Comparison of ENCODE assay signal across 1 cellular context in genomic region chr1:23554481-23555224, GRCh38.
TF ChIP-seq lines count a peak whose summit lies in the region.

No MANE protein-coding gene starts in this region.

TF ChIP-seq in K562, 482 proteins besides CTCF, POLR2A, EP300 and RAD21 (continued from another document and continues in another):
- TF ChIP-seq ZNF407 (IDR thresholded peaks at IDR 0.05; ENCODE audit: low read depth): no peak
- peak; percentile 92 for TF ChIP-seq ETS1 (conservative IDR thresholded peaks at IDR 0.05; ENCODE audit: control insufficient read depth, low read depth, low read length)
- TF ChIP-seq PHF20 (IDR thresholded peaks at IDR 0.05; ENCODE audit: partially characterized antibody): peak; percentile 26
- TF ChIP-seq SIN3A (IDR thresholded peaks at IDR 0.05; ENCODE audit: borderline replicate concordance in 2 of 2, control insufficient read depth in 1 of 2, low read depth in 2 of 2, low read length in 2 of 2): peak; percentile 44 to 84; a peak in 1 of 4 replicates
- peak; percentile 7; the same call in 1 of the 2 replicates for TF ChIP-seq NFIC (IDR thresholded peaks at IDR 0.05)
- TF ChIP-seq GABPB2 (CRISPR knock-in tag; conservative IDR thresholded peaks at IDR 0.05): no peak
- TF ChIP-seq, protein P1, sequence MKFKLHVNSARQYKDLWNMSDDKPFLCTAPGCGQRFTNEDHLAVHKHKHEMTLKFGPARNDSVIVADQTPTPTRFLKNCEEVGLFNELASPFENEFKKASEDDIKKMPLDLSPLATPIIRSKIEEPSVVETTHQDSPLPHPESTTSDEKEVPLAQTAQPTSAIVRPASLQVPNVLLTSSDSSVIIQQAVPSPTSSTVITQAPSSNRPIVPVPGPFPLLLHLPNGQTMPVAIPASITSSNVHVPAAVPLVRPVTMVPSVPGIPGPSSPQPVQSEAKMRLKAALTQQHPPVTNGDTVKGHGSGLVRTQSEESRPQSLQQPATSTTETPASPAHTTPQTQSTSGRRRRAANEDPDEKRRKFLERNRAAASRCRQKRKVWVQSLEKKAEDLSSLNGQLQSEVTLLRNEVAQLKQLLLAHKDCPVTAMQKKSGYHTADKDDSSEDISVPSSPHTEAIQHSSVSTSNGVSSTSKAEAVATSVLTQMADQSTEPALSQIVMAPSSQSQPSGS (CRISPR knock-in tag; IDR thresholded peaks at IDR 0.05): no peak
- no peak for TF ChIP-seq SNIP1 (IDR thresholded peaks at IDR 0.05; ENCODE audit: low read depth)
- TF ChIP-seq ZNF197 (CRISPR knock-in tag; IDR thresholded peaks at IDR 0.05; ENCODE audit: low read depth): no peak
- TF ChIP-seq, protein P2, sequence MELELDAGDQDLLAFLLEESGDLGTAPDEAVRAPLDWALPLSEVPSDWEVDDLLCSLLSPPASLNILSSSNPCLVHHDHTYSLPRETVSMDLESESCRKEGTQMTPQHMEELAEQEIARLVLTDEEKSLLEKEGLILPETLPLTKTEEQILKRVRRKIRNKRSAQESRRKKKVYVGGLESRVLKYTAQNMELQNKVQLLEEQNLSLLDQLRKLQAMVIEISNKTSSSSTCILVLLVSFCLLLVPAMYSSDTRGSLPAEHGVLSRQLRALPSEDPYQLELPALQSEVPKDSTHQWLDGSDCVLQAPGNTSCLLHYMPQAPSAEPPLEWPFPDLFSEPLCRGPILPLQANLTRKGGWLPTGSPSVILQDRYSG (tag; conservative IDR thresholded peaks at IDR 0.05; ENCODE audit: low read depth): no peak
- no peak for TF ChIP-seq U2AF2 (optimal IDR thresholded peaks at IDR 0.05; ENCODE audit: low read depth, low read length)
- TF ChIP-seq SNAPC5 (CRISPR knock-in tag; IDR thresholded peaks at IDR 0.05): no peak
- no peak for TF ChIP-seq ZNF830 (CRISPR knock-in tag; IDR thresholded peaks at IDR 0.05)
- TF ChIP-seq, protein P3, sequence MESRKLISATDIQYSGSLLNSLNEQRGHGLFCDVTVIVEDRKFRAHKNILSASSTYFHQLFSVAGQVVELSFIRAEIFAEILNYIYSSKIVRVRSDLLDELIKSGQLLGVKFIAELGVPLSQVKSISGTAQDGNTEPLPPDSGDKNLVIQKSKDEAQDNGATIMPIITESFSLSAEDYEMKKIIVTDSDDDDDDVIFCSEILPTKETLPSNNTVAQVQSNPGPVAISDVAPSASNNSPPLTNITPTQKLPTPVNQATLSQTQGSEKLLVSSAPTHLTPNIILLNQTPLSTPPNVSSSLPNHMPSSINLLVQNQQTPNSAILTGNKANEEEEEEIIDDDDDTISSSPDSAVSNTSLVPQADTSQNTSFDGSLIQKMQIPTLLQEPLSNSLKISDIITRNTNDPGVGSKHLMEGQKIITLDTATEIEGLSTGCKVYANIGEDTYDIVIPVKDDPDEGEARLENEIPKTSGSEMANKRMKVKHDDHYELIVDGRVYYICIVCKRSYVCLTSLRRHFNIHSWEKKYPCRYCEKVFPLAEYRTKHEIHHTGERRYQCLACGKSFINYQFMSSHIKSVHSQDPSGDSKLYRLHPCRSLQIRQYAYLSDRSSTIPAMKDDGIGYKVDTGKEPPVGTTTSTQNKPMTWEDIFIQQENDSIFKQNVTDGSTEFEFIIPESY (CRISPR knock-in tag; IDR thresholded peaks at IDR 0.05): no peak
- TF ChIP-seq ZBED1 (IDR thresholded peaks at IDR 0.05): no peak
- no peak for TF ChIP-seq CBFA2T2 (conservative IDR thresholded peaks at IDR 0.05)
- TF ChIP-seq BCOR (IDR thresholded peaks at IDR 0.05): 0 out of 2 replicates have a peak, but pooled peaks have one; percentile 9
- TF ChIP-seq, protein P4, sequence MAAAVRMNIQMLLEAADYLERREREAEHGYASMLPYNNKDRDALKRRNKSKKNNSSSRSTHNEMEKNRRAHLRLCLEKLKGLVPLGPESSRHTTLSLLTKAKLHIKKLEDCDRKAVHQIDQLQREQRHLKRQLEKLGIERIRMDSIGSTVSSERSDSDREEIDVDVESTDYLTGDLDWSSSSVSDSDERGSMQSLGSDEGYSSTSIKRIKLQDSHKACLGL (CRISPR knock-in tag; IDR thresholded peaks at IDR 0.05; ENCODE audit: borderline replicate concordance, poor library complexity, severe bottlenecking): no peak
- no peak for TF ChIP-seq CBFB (CRISPR knock-in tag; IDR thresholded peaks at IDR 0.05)
- TF ChIP-seq, protein P5, sequence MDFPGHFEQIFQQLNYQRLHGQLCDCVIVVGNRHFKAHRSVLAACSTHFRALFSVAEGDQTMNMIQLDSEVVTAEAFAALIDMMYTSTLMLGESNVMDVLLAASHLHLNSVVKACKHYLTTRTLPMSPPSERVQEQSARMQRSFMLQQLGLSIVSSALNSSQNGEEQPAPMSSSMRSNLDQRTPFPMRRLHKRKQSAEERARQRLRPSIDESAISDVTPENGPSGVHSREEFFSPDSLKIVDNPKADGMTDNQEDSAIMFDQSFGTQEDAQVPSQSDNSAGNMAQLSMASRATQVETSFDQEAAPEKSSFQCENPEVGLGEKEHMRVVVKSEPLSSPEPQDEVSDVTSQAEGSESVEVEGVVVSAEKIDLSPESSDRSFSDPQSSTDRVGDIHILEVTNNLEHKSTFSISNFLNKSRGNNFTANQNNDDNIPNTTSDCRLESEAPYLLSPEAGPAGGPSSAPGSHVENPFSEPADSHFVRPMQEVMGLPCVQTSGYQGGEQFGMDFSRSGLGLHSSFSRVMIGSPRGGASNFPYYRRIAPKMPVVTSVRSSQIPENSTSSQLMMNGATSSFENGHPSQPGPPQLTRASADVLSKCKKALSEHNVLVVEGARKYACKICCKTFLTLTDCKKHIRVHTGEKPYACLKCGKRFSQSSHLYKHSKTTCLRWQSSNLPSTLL (IDR thresholded peaks at IDR 0.05): no peak
- no peak for TF ChIP-seq CREB3L1 (IDR thresholded peaks at IDR 0.05; ENCODE audit: borderline replicate concordance, low read depth)
- TF ChIP-seq TRIM28 (IDR thresholded peaks at IDR 0.05): no peak
- TF ChIP-seq MYBL2 (IDR thresholded peaks at IDR 0.05; ENCODE audit: low read depth): no peak
- no peak for TF ChIP-seq MYBL2 (CRISPR knock-in tag; IDR thresholded peaks at IDR 0.05; ENCODE audit: borderline replicate concordance)
- TF ChIP-seq SRSF9 (IDR thresholded peaks at IDR 0.05; ENCODE audit: borderline replicate concordance, low read depth, low read length): no peak
- TF ChIP-seq, protein P6, sequence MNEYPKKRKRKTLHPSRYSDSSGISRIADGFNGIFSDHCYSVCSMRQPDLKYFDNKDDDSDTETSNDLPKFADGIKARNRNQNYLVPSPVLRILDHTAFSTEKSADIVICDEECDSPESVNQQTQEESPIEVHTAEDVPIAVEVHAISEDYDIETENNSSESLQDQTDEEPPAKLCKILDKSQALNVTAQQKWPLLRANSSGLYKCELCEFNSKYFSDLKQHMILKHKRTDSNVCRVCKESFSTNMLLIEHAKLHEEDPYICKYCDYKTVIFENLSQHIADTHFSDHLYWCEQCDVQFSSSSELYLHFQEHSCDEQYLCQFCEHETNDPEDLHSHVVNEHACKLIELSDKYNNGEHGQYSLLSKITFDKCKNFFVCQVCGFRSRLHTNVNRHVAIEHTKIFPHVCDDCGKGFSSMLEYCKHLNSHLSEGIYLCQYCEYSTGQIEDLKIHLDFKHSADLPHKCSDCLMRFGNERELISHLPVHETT (CRISPR knock-in tag; conservative IDR thresholded peaks at IDR 0.05 in 1 of 2, IDR thresholded peaks at IDR 0.05 in 1 of 2): 0 out of 4 replicates have a peak, but pooled peaks of 1 of the 2 experiments have one; percentile 32
- TF ChIP-seq SUPT5H (IDR thresholded peaks at IDR 0.05): peak; percentile 85
- no peak for TF ChIP-seq KLF13 (tag; IDR thresholded peaks at IDR 0.05; ENCODE audit: borderline replicate concordance, low read depth)
- no peak for TF ChIP-seq RBM22 (IDR thresholded peaks at IDR 0.05; ENCODE audit: low read depth, low read length, poor library complexity, severe bottlenecking)
- no peak for TF ChIP-seq KLF10 (CRISPR knock-in tag; IDR thresholded peaks at IDR 0.05)
- TF ChIP-seq CCNT2 (IDR thresholded peaks at IDR 0.05; ENCODE audit: borderline replicate concordance, extremely low read depth, insufficient read length, low read depth, low read length): peak; percentile 97
- peak; percentile 72 for TF ChIP-seq GABPA (tag; conservative IDR thresholded peaks at IDR 0.05; ENCODE audit: low read depth)
- TF ChIP-seq ZNF324 (CRISPR knock-in tag; IDR thresholded peaks at IDR 0.05): no peak
- no peak for TF ChIP-seq ZNF12 (CRISPR knock-in tag; IDR thresholded peaks at IDR 0.05)
- TF ChIP-seq, protein P7, sequence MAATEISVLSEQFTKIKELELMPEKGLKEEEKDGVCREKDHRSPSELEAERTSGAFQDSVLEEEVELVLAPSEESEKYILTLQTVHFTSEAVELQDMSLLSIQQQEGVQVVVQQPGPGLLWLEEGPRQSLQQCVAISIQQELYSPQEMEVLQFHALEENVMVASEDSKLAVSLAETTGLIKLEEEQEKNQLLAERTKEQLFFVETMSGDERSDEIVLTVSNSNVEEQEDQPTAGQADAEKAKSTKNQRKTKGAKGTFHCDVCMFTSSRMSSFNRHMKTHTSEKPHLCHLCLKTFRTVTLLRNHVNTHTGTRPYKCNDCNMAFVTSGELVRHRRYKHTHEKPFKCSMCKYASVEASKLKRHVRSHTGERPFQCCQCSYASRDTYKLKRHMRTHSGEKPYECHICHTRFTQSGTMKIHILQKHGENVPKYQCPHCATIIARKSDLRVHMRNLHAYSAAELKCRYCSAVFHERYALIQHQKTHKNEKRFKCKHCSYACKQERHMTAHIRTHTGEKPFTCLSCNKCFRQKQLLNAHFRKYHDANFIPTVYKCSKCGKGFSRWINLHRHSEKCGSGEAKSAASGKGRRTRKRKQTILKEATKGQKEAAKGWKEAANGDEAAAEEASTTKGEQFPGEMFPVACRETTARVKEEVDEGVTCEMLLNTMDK (IDR thresholded peaks at IDR 0.05; ENCODE audit: borderline replicate concordance, insufficient read depth, low read depth, low read length, poor library complexity, severe bottlenecking): peak; percentile 94
